In the genomic region with DNA sequence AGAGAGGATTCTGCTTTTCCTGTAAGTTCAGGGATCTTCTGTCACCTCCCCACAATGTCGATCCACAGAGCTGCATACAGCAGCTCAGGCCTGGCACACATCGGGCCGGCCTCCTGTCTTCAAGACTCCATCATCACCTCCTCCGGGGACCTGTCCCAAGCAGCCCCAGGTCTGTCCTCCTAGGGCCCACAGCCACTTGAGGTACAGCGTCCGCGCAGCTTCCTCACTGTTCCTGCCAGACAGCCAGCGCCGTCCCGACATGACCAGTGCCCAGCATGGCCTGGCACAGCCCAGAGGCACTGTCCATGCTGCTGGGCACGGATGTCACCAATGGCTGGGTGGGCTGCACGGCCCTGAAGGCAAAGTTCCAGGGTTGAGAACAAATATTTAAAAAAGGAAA, we compare ENCODE assay signal across 19 cellular contexts.
"Had no signal": no experiment of that assay in that cellular context is flagged by ENCODE, and none has a peak within 500 bp of the region (broad histone marks: within the 10 kb centered on the region; RNA-seq: fewer than 3 reads in every experiment).

No MANE protein-coding gene starts in this region.

- H3K36me3 Mint-ChIP-seq: activated naive CD8-positive, alpha-beta T cell treated with anti-CD3 and anti-CD28 coated beads for 36 hours had no signal

- H3K27me3 ChIP-seq: ovary, sigmoid colon, testis had no signal

- H3K9me3 ChIP-seq: ovary, testis had no signal

- H3K4me3 ChIP-seq: dorsolateral prefrontal cortex, ovary, sigmoid colon, testis had no signal

- H3K27ac Mint-ChIP-seq: activated B cell treated with CpG ODN at 0.5 μM for 24 hours; activated naive CD8-positive, alpha-beta T cell treated with anti-CD3 and anti-CD28 coated beads for 36 hours; activated T-helper 1 cell treated with anti-CD3 and anti-CD28 coated beads, Interleukin-12 subunit alpha, Interleukin-12 subunit beta, Interleukin-2, Interleukin-4 antibody, amounts not matched to agents 30 ng/mL and 10 ng/mL and 1 ng/mL, durations not matched to agents 14 hours and 24 hours and 36 hours; endodermal cell; stimulated activated memory B cell treated with anti-CD40 and anti-IgM and Interleukin-4, amounts not matched to agents 10 μg/mL and 1 μg/mL and 100 μg/mL, for 72 hours had no signal

- H3K27ac ChIP-seq: ovary, sigmoid colon, testis had no signal

- ATAC-seq: stimulated activated memory B cell treated with anti-CD40 and anti-IgM and Interleukin-4, amounts not matched to agents 10 μg/mL and 1 μg/mL and 100 μg/mL, for 72 hours had no signal

- H3K4me3 Mint-ChIP-seq: activated B cell treated with CpG ODN at 0.5 μM for 24 hours; activated naive CD8-positive, alpha-beta T cell treated with anti-CD3 and anti-CD28 coated beads for 36 hours; activated T-helper 1 cell treated with anti-CD3 and anti-CD28 coated beads, Interleukin-12 subunit alpha, Interleukin-12 subunit beta, Interleukin-2, Interleukin-4 antibody, amounts not matched to agents 30 ng/mL and 10 ng/mL and 1 ng/mL, durations not matched to agents 14 hours and 24 hours and 36 hours; endodermal cell; neural crest cell; stimulated activated memory B cell treated with anti-CD40 and anti-IgM and Interleukin-4, amounts not matched to agents 10 μg/mL and 1 μg/mL and 100 μg/mL, for 72 hours had no signal

- H3K4me1 Mint-ChIP-seq: activated B cell treated with CpG ODN at 0.5 μM for 24 hours; activated naive CD8-positive, alpha-beta T cell treated with anti-CD3 and anti-CD28 coated beads for 36 hours; endodermal cell; stimulated activated memory B cell treated with anti-CD40 and anti-IgM and Interleukin-4, amounts not matched to agents 10 μg/mL and 1 μg/mL and 100 μg/mL, for 72 hours had no signal

- H3K27me3 Mint-ChIP-seq: activated naive CD8-positive, alpha-beta T cell treated with anti-CD3 and anti-CD28 coated beads for 36 hours had no signal

- DNase-seq: activated B cell treated with CpG ODN at 0.5 μM for 24 hours; activated CD4-positive, alpha-beta T cell treated with anti-CD3 and anti-CD28 coated beads for 4 hours; activated gamma-delta T cell treated with Interleukin-2 at 50 U/mL for 16 hours; activated naive CD8-positive, alpha-beta T cell treated with anti-CD3 and anti-CD28 coated beads for 36 hours; activated T-cell treated with anti-CD3 and anti-CD28 coated beads for 4 hours; amniotic stem cell; endodermal cell; hypothalamus; midbrain; ovary; sigmoid colon; stimulated activated CD4-positive, alpha-beta T cell treated with anti-CD3 and anti-CD28 coated beads, Interleukin-4, amount 100 ng/mL, for 24 hours; T-helper 1 cell; T-helper 9 cell had no signal

- H3K36me3 ChIP-seq: ovary, sigmoid colon had no signal

- H3K4me1 ChIP-seq: sigmoid colon, testis had no signal
